ENCODE assay signal across 36 cellular contexts in the genomic region with DNA sequence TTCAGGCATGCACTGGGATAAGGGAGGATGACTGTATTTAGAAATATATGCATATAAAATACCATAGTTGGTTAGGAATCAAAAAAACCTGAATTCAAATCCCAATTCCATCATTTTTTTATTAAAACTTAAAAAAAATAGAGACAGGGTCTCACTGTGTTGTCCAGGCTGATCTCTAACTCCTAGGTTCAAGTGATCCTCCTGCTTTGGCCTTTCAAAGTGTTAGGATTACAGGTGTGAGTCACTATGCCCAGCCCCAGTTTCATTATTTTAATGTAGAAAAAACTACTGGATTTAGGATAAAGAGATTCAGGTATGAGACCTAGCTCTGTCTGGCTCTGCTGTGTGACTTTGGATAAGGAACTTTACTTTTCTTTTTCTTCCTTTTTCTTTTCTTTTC. TPM values are rescaled to one million over a fixed set of nuclear protein-coding genes. Genes with fewer than 3 reads are reported as not detected.
DNase-seq lines count a peak whose midpoint lies in the region; ATAC-seq, FAIRE-seq and TF ChIP-seq lines count a peak whose summit lies in the region.
"Had no signal": no experiment of that assay in that cellular context is flagged by ENCODE, and none has a peak within 500 bp of the region (broad histone marks: within the 10 kb centered on the region; RNA-seq: fewer than 3 reads in every experiment).

No MANE protein-coding gene starts in this region.

- H3K36me3 ChIP-seq in HEK293 (ENCODE audit: control insufficient read depth in 2 of 2, insufficient read depth in 1 of 2, low read length in 2 of 2): no peaks in the 10 kb centered on the region
- no peaks in the 10 kb centered on the region; the same call in 1 of the 3 replicates for H3K36me3 ChIP-seq in K562 (ENCODE audit: control insufficient read depth, insufficient read depth, low read length)
- no peaks in the 10 kb centered on the region for H3K36me3 ChIP-seq in esophagus muscularis mucosa
- no peaks in the 10 kb centered on the region for H3K36me3 ChIP-seq in thyroid gland
- no peaks in the 10 kb centered on the region for H3K36me3 ChIP-seq in GM23338 (ENCODE audit: insufficient read depth)
- H3K36me3 ChIP-seq: BLaER1; BLaER1 treated with 17β-estradiol and CSF1 and Interleukin-3, amounts not matched to agents 10 nM and 100 nM had no signal

- no peak for TF ChIP-seq RAD21 in K562 (CRISPR knock-in tag; conservative IDR thresholded peaks at IDR 0.05 in 1 of 2, IDR thresholded peaks at IDR 0.05 in 1 of 2)

- H2AFZ ChIP-seq in K562 (ENCODE audit: low read depth, low read length) (no peak overlapping the region), GM23338 (no peak overlapping the region)

- peaks cover 4% of the 10 kb centered on the region; the same call in 2 of the 3 replicates for H3K9me3 Mint-ChIP-seq in GM23338
- H3K9me3 Mint-ChIP-seq: CD14-positive monocyte; CD4-positive, alpha-beta memory T cell; CD4-positive, alpha-beta T cell; CD4-positive, CD25-positive, alpha-beta regulatory T cell; CD8-positive, alpha-beta memory T cell; CD8-positive, alpha-beta T cell had no signal

- no peak for TF ChIP-seq CTCF in HEK293 (tag by site-specific recombination; IDR thresholded peaks at IDR 0.05)
- no peak for TF ChIP-seq CTCF in K562 (IDR thresholded peaks at IDR 0.05 in 2 of 3, conservative IDR thresholded peaks at IDR 0.05 in 1 of 3; ENCODE audit: insufficient read depth in 2 of 3, low read depth in 1 of 3, low read length in 3 of 3)
- TF ChIP-seq CTCF in esophagus muscularis mucosa (IDR thresholded peaks at IDR 0.05): no peak
- TF ChIP-seq CTCF in thyroid gland (IDR thresholded peaks at IDR 0.05): no peak
- TF ChIP-seq CTCF in GM23338 (conservative IDR thresholded peaks at IDR 0.05; ENCODE audit: low read depth in 2 of 2): no peak
- no peak for TF ChIP-seq CTCF in RWPE1 (conservative IDR thresholded peaks at IDR 0.05; ENCODE audit: low read depth)
- TF ChIP-seq CTCF in GM10266 (IDR thresholded peaks at IDR 0.05; ENCODE audit: control insufficient read depth, insufficient read depth, low read depth, missing control alignments): no peak

- no TSS peak for BruUV-seq in K562 (replicated peaks; lab: Mats Ljungman, UMichigan)

- TF ChIP-seq EP300 in K562 (IDR thresholded peaks at IDR 0.05; ENCODE audit: low read length) (no peak), esophagus muscularis mucosa (IDR thresholded peaks at IDR 0.05) (no peak)

- TF ChIP-seq POLR2A in K562 (conservative IDR thresholded peaks at IDR 0.05) (no peak), esophagus muscularis mucosa (IDR thresholded peaks at IDR 0.05; ENCODE audit: low read depth) (no peak), thyroid gland (IDR thresholded peaks at IDR 0.05) (no peak)

- in situ Hi-C loops in K562 (cut with MboI): no loop called here

- H3K27me3 Mint-ChIP-seq in GM23338 (ENCODE audit: insufficient read depth, low read depth, poor library complexity): peaks cover 11% of the 10 kb centered on the region
- H3K27me3 Mint-ChIP-seq: B cell; CD4-positive, alpha-beta memory T cell; CD4-positive, alpha-beta T cell; CD8-positive, alpha-beta memory T cell had no signal

- no peak overlapping the region for H3K4me2 ChIP-seq in K562 (ENCODE audit: insufficient read depth, low read length)
- no peak overlapping the region for H3K4me2 ChIP-seq in GM23338
- H3K4me2 ChIP-seq: A549; BLaER1; BLaER1 treated with 17β-estradiol and CSF1 and Interleukin-3, amounts not matched to agents 10 nM and 100 nM had no signal

- no peak overlapping the region for H3K9ac ChIP-seq in K562 (ENCODE audit: insufficient read depth in 1 of 2, low read depth in 2 of 2, low read length in 2 of 2)
- H3K9ac ChIP-seq: BLaER1; BLaER1 treated with 17β-estradiol and CSF1 and Interleukin-3, amounts not matched to agents 10 nM and 100 nM had no signal

- H3K36me3 Mint-ChIP-seq in GM23338 (ENCODE audit: low read depth): peaks cover 4% of the 10 kb centered on the region
- H3K36me3 Mint-ChIP-seq: CD14-positive monocyte; CD4-positive, CD25-positive, alpha-beta regulatory T cell had no signal

- intact Hi-C loops in K562 (cut with micrococcal nuclease): no loop called here
- intact Hi-C loops in esophagus muscularis mucosa (cut with DNase I): no loop called here
- intact Hi-C loops in thyroid gland (cut with DNase I): loop anchor here (10.0 kb wide), 1 partner anchor 103 kb away; the partner anchor contains the start of genes CNOT8 and FAXDC2

- H3K4me3 Mint-ChIP-seq in GM23338: no peak overlapping the region
- H3K4me3 Mint-ChIP-seq: B cell; CD14-positive monocyte; CD4-positive, alpha-beta memory T cell; CD4-positive, alpha-beta T cell; CD8-positive, alpha-beta memory T cell; CD8-positive, alpha-beta T cell had no signal

- H3K4me1 Mint-ChIP-seq in GM23338: peaks cover 32% of the 10 kb centered on the region

- H4K20me1 ChIP-seq in K562 (replicated peaks; ENCODE audit: control insufficient read depth, insufficient read depth, low read length) (no peaks in the 10 kb centered on the region), GM23338 (replicated peaks; ENCODE audit: insufficient read depth) (no peaks in the 10 kb centered on the region; the same call in 1 of the 2 replicates)

- DNase-seq in K562 (ENCODE audit: extremely low read depth in 1 of 4, low spot score in 3 of 4): no peak
- no peak for DNase-seq in esophagus muscularis mucosa (ENCODE audit: extremely low spot score)
- no peak for DNase-seq in thyroid gland
- no peak for DNase-seq in GM23338 (ENCODE audit: low spot score)
- no peak for DNase-seq in NCI-H187 (lab: John Stamatoyannopoulos, UW)
- DNase-seq in RWPE1 (ENCODE audit: low spot score): no peak
- no peak for DNase-seq in GM10266 (ENCODE audit: extremely low spot score)
- DNase-seq: 8988T; ACHN; AML-193; BE2C; C1 segment of cervical spinal cord; Caco-2; Calu3; CD4-positive, alpha-beta memory T cell; CD4-positive, alpha-beta T cell; CD4-positive, CD25-positive, alpha-beta regulatory T cell; CD8-positive, alpha-beta memory T cell; CD8-positive, alpha-beta T cell; COR-L47; DMS 273 treated with DMSO at 0.1 percent for 48 hours; DMS153; DMS53; DMS79; DMS79 treated with DMSO at 0.1 percent for 48 hours; DND-41; EL had no signal

- FAIRE-seq in K562 (lab: Jason Lieb, UNC): no peak
- FAIRE-seq: A204.1, A549, D721Med had no signal

- no peaks in the 10 kb centered on the region for H3K9me2 ChIP-seq in GM23338 (ENCODE audit: insufficient read depth)

- peaks cover 4% of the 10 kb centered on the region; the same call in 1 of the 2 replicates for H3K4me1 ChIP-seq in HEK293 (ENCODE audit: control insufficient read depth, insufficient read depth, low read length)
- peaks cover 12 to 29% of the 10 kb centered on the region in 2 experiments for H3K4me1 ChIP-seq in K562 (replicated peaks in 1 of 2; ENCODE audit: control insufficient read depth in 2 of 2, insufficient read depth in 2 of 2, low read length in 2 of 2)
- peaks cover 20 to 44% (median 42%) of the 10 kb centered on the region in 4 donors for H3K4me1 ChIP-seq in esophagus muscularis mucosa
- peaks cover 22 to 39% of the 10 kb centered on the region in 2 donors for H3K4me1 ChIP-seq in thyroid gland
- peaks cover 30% of the 10 kb centered on the region for H3K4me1 ChIP-seq in GM23338 (ENCODE audit: insufficient read depth)

- no peaks in the 10 kb centered on the region for H3K9me1 ChIP-seq in K562 (ENCODE audit: control insufficient read depth, insufficient read depth, low read length)

- H3K4me3 ChIP-seq in HEK293 (ENCODE audit: low read depth, low read length) (no peak overlapping the region), K562 (no peak overlapping the region), esophagus muscularis mucosa (no peak overlapping the region), thyroid gland (replicated peaks in 1 of 3) (no peak overlapping the region), GM23338 (no peak overlapping the region)
- H3K4me3 ChIP-seq: A549; BLaER1; BLaER1 treated with 17β-estradiol and CSF1 and Interleukin-3, amounts not matched to agents 10 nM and 100 nM had no signal

- no peak overlapping the region for H3K27ac Mint-ChIP-seq in GM23338
- H3K27ac Mint-ChIP-seq: B cell; CD14-positive monocyte; CD4-positive, alpha-beta T cell; CD8-positive, alpha-beta memory T cell; CD8-positive, alpha-beta T cell had no signal

- H3K27me3 ChIP-seq in K562 (ENCODE audit: control insufficient read depth in 2 of 2, insufficient read depth in 2 of 2, low read length in 2 of 2) (no peaks in the 10 kb centered on the region), esophagus muscularis mucosa (no peaks in the 10 kb centered on the region), thyroid gland (no peaks in the 10 kb centered on the region), GM23338 (ENCODE audit: insufficient read depth) (no peaks in the 10 kb centered on the region)
- H3K27me3 ChIP-seq: BE2C; BLaER1; BLaER1 treated with 17β-estradiol and CSF1 and Interleukin-3, amounts not matched to agents 10 nM and 100 nM had no signal

- POLR2A ChIA-PET in HEK293 (lab: Yijun Ruan, JAX): no interaction called here
- POLR2A ChIA-PET in K562 (lab: Yijun Ruan, JAX): interaction anchor here (0.6 to 1.7 kb wide), 4 partner anchors 65 to 302 kb away, joined by 3 read pairs; no protein-coding TSS in a partner anchor
- POLR2A ChIA-PET in RWPE1 (lab: Yijun Ruan, JAX; ENCODE audit: low non-redundant PET): no interaction called here

- no peak overlapping the region for H3K27ac ChIP-seq in HEK293 (ENCODE audit: extremely low read depth, low read depth, low read length)
- no peak overlapping the region for H3K27ac ChIP-seq in K562 (ENCODE audit: extremely low read depth, low read depth, low read length)
- peak overlapping the region; percentile 98 to 100 (median 98) for H3K27ac ChIP-seq in esophagus muscularis mucosa (replicated peaks in 1 of 4)
- peak overlapping the region in 2 of 3 donors; percentile 49 to 100 for H3K27ac ChIP-seq in thyroid gland
- no peak overlapping the region for H3K27ac ChIP-seq in GM23338 (ENCODE audit: low read depth)
- no peak overlapping the region for H3K27ac ChIP-seq in RWPE1
- H3K27ac ChIP-seq: 22Rv1; A549; BLaER1; BLaER1 treated with 17β-estradiol and CSF1 and Interleukin-3, amounts not matched to agents 10 nM and 100 nM had no signal

- H3K79me2 ChIP-seq in K562 (ENCODE audit: control insufficient read depth, insufficient read depth, low read length): peaks cover 33% of the 10 kb centered on the region
- H3K79me2 ChIP-seq in GM23338 (replicated peaks; ENCODE audit: insufficient read depth): peaks cover 41% of the 10 kb centered on the region

- H3K9me3 ChIP-seq in HEK293 (ENCODE audit: control insufficient read depth, insufficient read depth, low read depth, low read length) (no peaks in the 10 kb centered on the region), K562 (replicated peaks; ENCODE audit: control insufficient read depth, insufficient read depth, low read depth, low read length) (no peaks in the 10 kb centered on the region), esophagus muscularis mucosa (no peaks in the 10 kb centered on the region), thyroid gland (no peaks in the 10 kb centered on the region)
- H3K9me3 ChIP-seq: A549; BE2C; BLaER1; BLaER1 treated with 17β-estradiol and CSF1 and Interleukin-3, amounts not matched to agents 10 nM and 100 nM; Caco-2 had no signal

- CTCF ChIA-PET in HEK293 (lab: Yijun Ruan, JAX) (interaction anchor here (0.7 kb wide), 1 partner anchor 138 kb away, joined by 3 read pairs; no protein-coding TSS in a partner anchor), K562 (lab: Yijun Ruan, JAX; ENCODE audit: low intra/inter-chr PET ratio) (no interaction called here), RWPE1 (lab: Yijun Ruan, JAX) (interaction anchor here (1.5 kb wide), 1 partner anchor 101 kb away, joined by 3 read pairs; no protein-coding TSS in a partner anchor)

- peaks cover 12% of the 10 kb centered on the region for H3F3A ChIP-seq in GM23338 (replicated peaks; ENCODE audit: low read depth)

- ATAC-seq in K562 (no peak), GM23338 (no peak)
- ATAC-seq: A549; CD8-positive, alpha-beta T cell had no signal

RNA-seq across cellular contexts. Expression of gene LARP1, which starts 3.3 kb away (rescaled TPM):
- total RNA-seq in K562 (2011; cell fraction: chromatin; rRNA removed; ENCODE audit: low replicate concordance): 329 and 371 TPM in 2 replicates
- total RNA-seq in K562 (2011; cell fraction: nucleolus; rRNA removed): 172 and 190 TPM in 2 replicates
- 207 and 246 TPM in 2 replicates for total RNA-seq in K562 (2011; cell fraction: nucleoplasm; rRNA removed)
- total RNA-seq in K562 (2014; rRNA removed) (80.4 and 108 TPM in 2 replicates), K562 (2014; rRNA removed; fragmentation: Illumina TruSeq; extraction: Trizol) (103 and 123 TPM in 2 replicates), K562 (2015; rRNA removed; fragmentation: Illumina TruSeq; extraction: Trizol) (92.0 and 99.1 TPM in 2 replicates), K562 (2021) (267 and 300 TPM in 2 replicates), esophagus muscularis mucosa (100 to 1,000 TPM in 2 of 4 donors, 10 to 100 TPM in 2; 79.7 to 128 (median 101) TPM), thyroid gland (100 to 1,000 TPM; 109 to 192 (median 133) TPM)
- polyA plus RNA-seq in K562 (2011; rRNA removed) (74.2 and 82.6 TPM in 2 replicates), K562 (2014; fragmentation: Illumina TruSeq; extraction: Trizol) (184 and 201 TPM in 2 replicates), K562 (2014; fragmentation: Nextera tagmentation; extraction: Ambion mirVana) (10 to 100 TPM; 22.6 to 54.7 TPM), K562 (2014; rRNA removed) (113 and 114 TPM in 2 replicates), GM23338 (2016; fragmentation: Nextera tagmentation; extraction: Ambion mirVana) (133 and 153 TPM in 2 replicates)
- polyA plus RNA-seq in K562 (2011; cell fraction: cytosol; rRNA removed): 50.4 and 50.8 TPM in 2 replicates
- polyA plus RNA-seq in K562 (2011; cell fraction: nucleus; rRNA removed): 249 and 279 TPM in 2 replicates
- 72.9 and 116 TPM in 2 replicates for polyA plus RNA-seq in K562 (2012)
- polyA minus RNA-seq in K562 (2011; rRNA and poly(A)+ RNA removed): 95.4 and 99.1 TPM in 2 replicates
- 92.4 and 104 TPM in 2 replicates for polyA minus RNA-seq in K562 (2011; cell fraction: cytosol; rRNA and poly(A)+ RNA removed)
- 77.0 and 118 TPM in 2 replicates for polyA minus RNA-seq in K562 (2011; cell fraction: nucleus; rRNA and poly(A)+ RNA removed)
- 267 and 302 TPM in 2 replicates for total RNA-seq in GM23338 (2014; rRNA removed; shearing (Covaris generic))

Comparison
In these comparisons a context has a peak if more than half of its experiments do, and no peak if none do; other contexts are left out.
1. H3K27ac ChIP-seq: peak in esophagus muscularis mucosa (4 of 4) and thyroid gland (2 of 3); none in HEK293 (single experiment), K562 (single experiment), GM23338 (single experiment) and RWPE1 (single experiment).
2. Of the 44 proteins assayed by ChIP-seq in both K562 and HEK293: peak only in K562: none; only in HEK293: none; in both: ZNF121; in neither: 43.